ENCODE assay signal across 33 cellular contexts in the genomic region with DNA sequence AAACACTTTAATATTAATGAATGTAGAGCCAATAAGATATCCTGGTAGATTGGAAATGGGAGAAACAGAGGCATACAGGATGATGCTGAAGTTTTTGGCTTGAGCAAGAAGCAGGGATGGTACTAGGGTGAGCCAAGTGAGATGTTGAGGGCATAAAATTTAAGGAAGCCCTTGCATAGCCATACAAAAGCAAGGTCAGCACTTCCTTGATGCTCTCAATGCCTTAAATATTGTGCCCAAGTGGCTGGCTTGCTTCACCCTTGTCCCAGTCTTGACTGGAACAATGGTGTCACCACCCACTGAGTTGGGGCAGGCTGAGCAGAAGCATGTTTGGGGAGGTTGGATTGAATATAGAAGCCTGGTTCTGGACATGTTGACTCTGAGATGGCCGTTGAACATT. TPM values are rescaled to one million over a fixed set of nuclear protein-coding genes. Genes with fewer than 3 reads are reported as not detected.
"Had no signal": no experiment of that assay in that cellular context is flagged by ENCODE, and none has a peak within 500 bp of the region (broad histone marks: within the 10 kb centered on the region; RNA-seq: fewer than 3 reads in every experiment).

No MANE protein-coding gene starts in this region.

- FAIRE-seq: frontal cortex had no signal

- H3K36me3 Mint-ChIP-seq: activated naive CD4-positive, alpha-beta T cell treated with anti-CD3 and anti-CD28 coated beads, Interleukin-2, amount 50 U/mL, for 24 hours; activated naive CD8-positive, alpha-beta T cell treated with anti-CD3 and anti-CD28 coated beads for 36 hours; brain had no signal

- H3K4me3 Mint-ChIP-seq: activated B cell treated with CpG ODN at 0.5 μM for 24 hours; activated CD8-positive, alpha-beta T cell treated with anti-CD3 and anti-CD28 coated beads for 36 hours; activated naive CD4-positive, alpha-beta T cell treated with anti-CD3 and anti-CD28 coated beads, Interleukin-2, amount 50 U/mL, for 24 hours; activated naive CD8-positive, alpha-beta T cell treated with anti-CD3 and anti-CD28 coated beads for 36 hours; activated naive CD8-positive, alpha-beta T cell treated with anti-CD3 and anti-CD28 coated beads, Interleukin-2, amount 50 U/mL, for 24 hours; activated T-cell treated with anti-CD3 and anti-CD28 coated beads, Interleukin-2, amount 50 U/mL, for 4 hours; activated T-helper 17 cell treated with anti-CD3 and anti-CD28 coated beads, Interleukin-2, amount 50 U/mL, for 72 hours; brain; endodermal cell; T-helper 17 cell; T-helper 2 cell treated with Interferon-gamma antibody and Interleukin-4, amounts not matched to agents 5 μg/mL and 100 μg/mL, for 36 hours had no signal

- H3K9me3 ChIP-seq: ascending aorta, breast epithelium, colonic mucosa had no signal

- H3K4me3 ChIP-seq: ascending aorta, breast epithelium, cardiac muscle cell, colonic mucosa, dorsolateral prefrontal cortex had no signal

- H3K9me3 Mint-ChIP-seq: activated B cell treated with CpG ODN at 0.5 μM for 24 hours; activated CD8-positive, alpha-beta T cell treated with anti-CD3 and anti-CD28 coated beads for 36 hours; activated naive CD4-positive, alpha-beta T cell treated with anti-CD3 and anti-CD28 coated beads, Interleukin-2, amount 50 U/mL, for 24 hours; activated naive CD8-positive, alpha-beta T cell treated with anti-CD3 and anti-CD28 coated beads for 36 hours; activated naive CD8-positive, alpha-beta T cell treated with anti-CD3 and anti-CD28 coated beads, Interleukin-2, amount 50 U/mL, for 24 hours; activated T-cell treated with anti-CD3 and anti-CD28 coated beads, Interleukin-2, amount 50 U/mL, for 4 hours; activated T-helper 17 cell treated with anti-CD3 and anti-CD28 coated beads, Interleukin-2, amount 50 U/mL, for 72 hours; brain; endodermal cell; T-helper 2 cell treated with Interferon-gamma antibody and Interleukin-4, amounts not matched to agents 5 μg/mL and 100 μg/mL, for 36 hours had no signal

- H3K4me1 Mint-ChIP-seq: activated B cell treated with CpG ODN at 0.5 μM for 24 hours; activated naive CD4-positive, alpha-beta T cell treated with anti-CD3 and anti-CD28 coated beads, Interleukin-2, amount 50 U/mL, for 24 hours; activated naive CD8-positive, alpha-beta T cell treated with anti-CD3 and anti-CD28 coated beads for 36 hours; activated naive CD8-positive, alpha-beta T cell treated with anti-CD3 and anti-CD28 coated beads, Interleukin-2, amount 50 U/mL, for 24 hours; activated T-helper 17 cell treated with anti-CD3 and anti-CD28 coated beads, Interleukin-2, amount 50 U/mL, for 72 hours; brain; endodermal cell had no signal

- H3K27me3 Mint-ChIP-seq: activated B cell treated with CpG ODN at 0.5 μM for 24 hours; activated naive CD8-positive, alpha-beta T cell treated with anti-CD3 and anti-CD28 coated beads for 36 hours had no signal

- H3K4me1 ChIP-seq: ascending aorta, breast epithelium, colonic mucosa had no signal

- H3K27ac ChIP-seq: ascending aorta, breast epithelium, cardiac muscle cell, colonic mucosa, dorsolateral prefrontal cortex, WERI-Rb-1 had no signal

- DNase-seq: activated B cell treated with CpG ODN at 0.5 μM for 24 hours; activated CD4-positive, alpha-beta T cell treated with anti-CD3 and anti-CD28 coated beads for 48 hours; activated CD4-positive, alpha-beta T cell treated with anti-CD3 and anti-CD28 coated beads, Interleukin-2, amount 50 U/mL, for 1 hour; activated CD4-positive, alpha-beta T cell treated with anti-CD3 and anti-CD28 coated beads, Interleukin-2, amount 50 U/mL, for 48 hours; activated CD8-positive, alpha-beta memory T cell treated with anti-CD3 and anti-CD28 coated beads for 24 hours; activated CD8-positive, alpha-beta T cell treated with anti-CD3 and anti-CD28 coated beads for 36 hours; activated effector memory CD4-positive, alpha-beta T cell treated with Interleukin-2 at 50 U/mL for 16 hours; activated gamma-delta T cell treated with Interleukin-2 at 50 U/mL for 16 hours; activated naive CD4-positive, alpha-beta T cell treated with Interleukin-2 at 50 U/mL for 16 hours; activated naive CD8-positive, alpha-beta T cell treated with anti-CD3 and anti-CD28 coated beads for 36 hours; activated naive CD8-positive, alpha-beta T cell treated with anti-CD3 and anti-CD28 coated beads, Interleukin-2, amount 50 U/mL, for 24 hours; activated T-cell treated with anti-CD3 and anti-CD28 coated beads, Interleukin-2, amount 50 U/mL, for 4 hours; central memory CD4-positive, alpha-beta T cell; cerebellar nuclear complex; colonic mucosa; dorsolateral prefrontal cortex; effector memory CD4-positive, alpha-beta T cell; endodermal cell; foreskin fibroblast; head of caudate nucleus; T-helper 17 cell; T1000; WERI-Rb-1 had no signal

- H3K27me3 ChIP-seq: ascending aorta, breast epithelium, cardiac muscle cell, colonic mucosa, dorsolateral prefrontal cortex had no signal

- H3K36me3 ChIP-seq: ascending aorta, breast epithelium, cardiac muscle cell, colonic mucosa, WERI-Rb-1 had no signal

- H3K27ac Mint-ChIP-seq: activated B cell treated with CpG ODN at 0.5 μM for 24 hours; activated CD8-positive, alpha-beta T cell treated with anti-CD3 and anti-CD28 coated beads for 36 hours; activated naive CD4-positive, alpha-beta T cell treated with anti-CD3 and anti-CD28 coated beads, Interleukin-2, amount 50 U/mL, for 24 hours; activated naive CD8-positive, alpha-beta T cell treated with anti-CD3 and anti-CD28 coated beads for 36 hours; activated naive CD8-positive, alpha-beta T cell treated with anti-CD3 and anti-CD28 coated beads, Interleukin-2, amount 50 U/mL, for 24 hours; activated T-helper 17 cell treated with anti-CD3 and anti-CD28 coated beads, Interleukin-2, amount 50 U/mL, for 72 hours; brain; endodermal cell; T-helper 17 cell; T-helper 2 cell treated with Interferon-gamma antibody and Interleukin-4, amounts not matched to agents 5 μg/mL and 100 μg/mL, for 36 hours had no signal

- ATAC-seq: activated CD4-positive, CD25-positive, alpha-beta regulatory T cell treated with anti-CD3 and anti-CD28 coated beads, Interleukin-2, amount 50 U/mL, for 24 hours; activated CD8-positive, alpha-beta T cell treated with anti-CD3 and anti-CD28 coated beads for 36 hours; activated naive CD8-positive, alpha-beta T cell treated with anti-CD3 and anti-CD28 coated beads, Interleukin-2, amount 50 U/mL, for 24 hours; activated T-cell treated with anti-CD3 and anti-CD28 coated beads, Interleukin-2, amount 50 U/mL, for 4 hours; activated T-helper 17 cell treated with anti-CD3 and anti-CD28 coated beads, Interleukin-2, amount 50 U/mL, for 72 hours; esophagus mucosa; T-helper 17 cell had no signal

RNA-seq across cellular contexts. Expression of a gene that starts 43.2 kb away (rescaled TPM):
- total RNA-seq: activated B cell treated with CpG ODN at 0.5 μM for 24 hours; activated CD8-positive, alpha-beta T cell treated with anti-CD3 and anti-CD28 coated beads for 36 hours; activated naive CD8-positive, alpha-beta T cell treated with anti-CD3 and anti-CD28 coated beads for 36 hours; activated T-cell treated with anti-CD3 and anti-CD28 coated beads, Interleukin-2, amount 50 U/mL, for 4 hours; activated T-helper 17 cell treated with anti-CD3 and anti-CD28 coated beads, Interleukin-2, amount 50 U/mL, for 72 hours had no signal
